ENCODE assay signal across 1 cellular context in the genomic region with DNA sequence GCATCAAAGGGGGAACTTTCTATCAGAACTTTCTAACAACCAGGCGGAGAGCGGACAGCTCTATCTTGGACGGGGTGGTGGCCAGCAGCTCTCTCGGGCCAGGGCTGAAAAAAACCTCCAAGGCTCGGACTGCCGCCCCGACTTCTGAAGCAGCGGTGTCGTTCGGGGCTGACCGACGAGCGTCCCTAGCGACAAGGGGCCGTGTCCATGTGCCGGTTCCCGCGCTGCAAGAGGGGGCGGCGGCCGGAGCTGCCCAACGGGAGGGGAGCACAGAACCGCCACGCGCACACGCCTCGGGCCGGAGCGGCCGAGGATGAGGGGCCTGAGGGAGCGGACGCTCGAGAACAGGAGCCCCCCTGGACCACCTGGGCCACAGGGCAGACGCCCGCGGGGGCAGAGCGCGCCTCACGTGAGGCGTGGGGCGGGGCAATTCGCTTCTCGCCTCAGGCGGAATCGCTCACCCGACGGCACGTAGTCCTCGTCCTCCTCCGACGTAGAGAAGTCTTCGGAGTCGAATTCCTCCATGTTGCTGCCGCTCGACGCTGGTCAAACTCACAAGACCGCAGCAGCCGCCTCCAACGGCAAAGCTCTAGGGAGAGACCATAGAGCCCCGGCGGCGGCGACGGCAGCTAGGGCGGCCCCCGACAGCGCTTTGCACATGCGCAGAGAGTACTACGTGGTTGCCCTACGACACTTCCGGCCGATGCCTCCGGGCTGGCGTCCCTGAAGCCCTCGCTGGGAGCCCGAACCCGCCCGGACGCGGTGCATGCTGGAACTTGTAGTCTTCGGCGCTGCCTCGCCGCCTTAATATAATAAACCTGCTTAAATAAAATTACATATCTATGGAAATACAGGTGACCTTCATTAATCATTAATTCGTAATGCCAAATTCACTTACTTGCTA.
TF ChIP-seq lines count a peak whose summit lies in the region.

A gene (minus strand): TSS at position 676 of the 904 bp plus-strand sequence. CDS start 151 bp downstream, at position 525.

TF ChIP-seq in GM12878, 131 proteins besides CTCF, POLR2A, EP300 and RAD21 (continued from another document and continues in another):
- TF ChIP-seq, protein P1, sequence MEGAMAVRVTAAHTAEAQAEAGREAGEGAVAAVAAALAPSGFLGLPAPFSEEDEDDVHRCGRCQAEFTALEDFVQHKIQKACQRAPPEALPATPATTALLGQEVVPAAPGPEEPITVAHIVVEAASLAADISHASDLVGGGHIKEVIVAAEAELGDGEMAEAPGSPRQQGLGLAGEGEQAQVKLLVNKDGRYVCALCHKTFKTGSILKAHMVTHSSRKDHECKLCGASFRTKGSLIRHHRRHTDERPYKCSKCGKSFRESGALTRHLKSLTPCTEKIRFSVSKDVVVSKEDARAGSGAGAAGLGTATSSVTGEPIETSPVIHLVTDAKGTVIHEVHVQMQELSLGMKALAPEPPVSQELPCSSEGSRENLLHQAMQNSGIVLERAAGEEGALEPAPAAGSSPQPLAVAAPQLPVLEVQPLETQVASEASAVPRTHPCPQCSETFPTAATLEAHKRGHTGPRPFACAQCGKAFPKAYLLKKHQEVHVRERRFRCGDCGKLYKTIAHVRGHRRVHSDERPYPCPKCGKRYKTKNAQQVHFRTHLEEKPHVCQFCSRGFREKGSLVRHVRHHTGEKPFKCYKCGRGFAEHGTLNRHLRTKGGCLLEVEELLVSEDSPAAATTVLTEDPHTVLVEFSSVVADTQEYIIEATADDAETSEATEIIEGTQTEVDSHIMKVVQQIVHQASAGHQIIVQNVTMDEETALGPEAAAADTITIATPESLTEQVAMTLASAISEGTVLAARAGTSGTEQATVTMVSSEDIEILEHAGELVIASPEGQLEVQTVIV (IDR thresholded peaks at IDR 0.05; ENCODE audit: borderline replicate concordance, partially characterized antibody) = peak; percentile 22
- TF ChIP-seq ZNF622 (IDR thresholded peaks at IDR 0.05) (no peak), YBX1 (IDR thresholded peaks at IDR 0.05) (no peak), IKZF1 (conservative IDR thresholded peaks at IDR 0.05) (peak; percentile 100), MYB (IDR thresholded peaks at IDR 0.05; ENCODE audit: borderline replicate concordance, low read depth, low read length) (no peak), EGR1 (IDR thresholded peaks at IDR 0.05; ENCODE audit: borderline replicate concordance in 1 of 2, low read depth in 2 of 2, low read length in 2 of 2) (peak in 1 of 2 experiments; percentile 15; a peak in 1 of 3 replicates), HDGF (IDR thresholded peaks at IDR 0.05) (no peak), HDAC6 (IDR thresholded peaks at IDR 0.05; ENCODE audit: unreplicated experiment) (no peak), STAT1 (conservative IDR thresholded peaks at IDR 0.05) (no peak; the same call in 1 of the 2 replicates), ZNF24 (IDR thresholded peaks at IDR 0.05) (no peak), SMARCA5 (IDR thresholded peaks at IDR 0.05) (peak; percentile 70; the same call in 1 of the 2 replicates), WRNIP1 (IDR thresholded peaks at IDR 0.05; ENCODE audit: borderline replicate concordance, low read depth, low read length) (no peak), TBL1XR1 (IDR thresholded peaks at IDR 0.05; ENCODE audit: low read depth, low read length) (peak; percentile 12; the same call in 1 of the 2 replicates), SIX5 (IDR thresholded peaks at IDR 0.05; ENCODE audit: low read depth, low read length, severe bottlenecking) (peak; percentile 79), NRF1 (conservative IDR thresholded peaks at IDR 0.05; ENCODE audit: low read depth, low read length) (peak; percentile 57; the same call in 1 of the 2 replicates), CREM (IDR thresholded peaks at IDR 0.05; ENCODE audit: low read depth) (peak; percentile 85; the same call in 1 of the 2 replicates), SRF (IDR thresholded peaks at IDR 0.05; ENCODE audit: low read depth in 2 of 2, low read length in 2 of 2) (no peak), POLR2AphosphoS2 (IDR thresholded peaks at IDR 0.05; ENCODE audit: low read depth, low read length) (peak; percentile 48; the same call in 1 of the 2 replicates), MTA2 (IDR thresholded peaks at IDR 0.05; ENCODE audit: low read depth) (no peak), NFIC (IDR thresholded peaks at IDR 0.05; ENCODE audit: low read depth, low read length) (no peak), POLR2AphosphoS5 (IDR thresholded peaks at IDR 0.05; ENCODE audit: low read length) (no peak; the same call in 1 of the 2 replicates), BCL11A (IDR thresholded peaks at IDR 0.05; ENCODE audit: low read depth, low read length) (no peak), CBFB (IDR thresholded peaks at IDR 0.05; ENCODE audit: low read depth) (no peak; the same call in 1 of the 2 replicates), YY1 (IDR thresholded peaks at IDR 0.05; ENCODE audit: low read depth, low read length) (peak; percentile 53), NR2F1 (conservative IDR thresholded peaks at IDR 0.05) (0 out of 2 replicates have a peak, but pooled peaks have one; percentile 49)
- TF ChIP-seq, protein P2, sequence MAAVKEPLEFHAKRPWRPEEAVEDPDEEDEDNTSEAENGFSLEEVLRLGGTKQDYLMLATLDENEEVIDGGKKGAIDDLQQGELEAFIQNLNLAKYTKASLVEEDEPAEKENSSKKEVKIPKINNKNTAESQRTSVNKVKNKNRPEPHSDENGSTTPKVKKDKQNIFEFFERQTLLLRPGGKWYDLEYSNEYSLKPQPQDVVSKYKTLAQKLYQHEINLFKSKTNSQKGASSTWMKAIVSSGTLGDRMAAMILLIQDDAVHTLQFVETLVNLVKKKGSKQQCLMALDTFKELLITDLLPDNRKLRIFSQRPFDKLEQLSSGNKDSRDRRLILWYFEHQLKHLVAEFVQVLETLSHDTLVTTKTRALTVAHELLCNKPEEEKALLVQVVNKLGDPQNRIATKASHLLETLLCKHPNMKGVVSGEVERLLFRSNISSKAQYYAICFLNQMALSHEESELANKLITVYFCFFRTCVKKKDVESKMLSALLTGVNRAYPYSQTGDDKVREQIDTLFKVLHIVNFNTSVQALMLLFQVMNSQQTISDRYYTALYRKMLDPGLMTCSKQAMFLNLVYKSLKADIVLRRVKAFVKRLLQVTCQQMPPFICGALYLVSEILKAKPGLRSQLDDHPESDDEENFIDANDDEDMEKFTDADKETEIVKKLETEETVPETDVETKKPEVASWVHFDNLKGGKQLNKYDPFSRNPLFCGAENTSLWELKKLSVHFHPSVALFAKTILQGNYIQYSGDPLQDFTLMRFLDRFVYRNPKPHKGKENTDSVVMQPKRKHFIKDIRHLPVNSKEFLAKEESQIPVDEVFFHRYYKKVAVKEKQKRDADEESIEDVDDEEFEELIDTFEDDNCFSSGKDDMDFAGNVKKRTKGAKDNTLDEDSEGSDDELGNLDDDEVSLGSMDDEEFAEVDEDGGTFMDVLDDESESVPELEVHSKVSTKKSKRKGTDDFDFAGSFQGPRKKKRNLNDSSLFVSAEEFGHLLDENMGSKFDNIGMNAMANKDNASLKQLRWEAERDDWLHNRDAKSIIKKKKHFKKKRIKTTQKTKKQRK (IDR thresholded peaks at IDR 0.05; ENCODE audit: low read depth, low read length) = no peak
- TF ChIP-seq, protein P3, sequence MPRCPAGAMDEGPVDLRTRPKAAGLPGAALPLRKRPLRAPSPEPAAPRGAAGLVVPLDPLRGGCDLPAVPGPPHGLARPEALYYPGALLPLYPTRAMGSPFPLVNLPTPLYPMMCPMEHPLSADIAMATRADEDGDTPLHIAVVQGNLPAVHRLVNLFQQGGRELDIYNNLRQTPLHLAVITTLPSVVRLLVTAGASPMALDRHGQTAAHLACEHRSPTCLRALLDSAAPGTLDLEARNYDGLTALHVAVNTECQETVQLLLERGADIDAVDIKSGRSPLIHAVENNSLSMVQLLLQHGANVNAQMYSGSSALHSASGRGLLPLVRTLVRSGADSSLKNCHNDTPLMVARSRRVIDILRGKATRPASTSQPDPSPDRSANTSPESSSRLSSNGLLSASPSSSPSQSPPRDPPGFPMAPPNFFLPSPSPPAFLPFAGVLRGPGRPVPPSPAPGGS (IDR thresholded peaks at IDR 0.05; ENCODE audit: borderline replicate concordance, insufficient read depth, low read depth, low read length, poor library complexity, severe bottlenecking) = no peak
- TF ChIP-seq, protein P4, sequence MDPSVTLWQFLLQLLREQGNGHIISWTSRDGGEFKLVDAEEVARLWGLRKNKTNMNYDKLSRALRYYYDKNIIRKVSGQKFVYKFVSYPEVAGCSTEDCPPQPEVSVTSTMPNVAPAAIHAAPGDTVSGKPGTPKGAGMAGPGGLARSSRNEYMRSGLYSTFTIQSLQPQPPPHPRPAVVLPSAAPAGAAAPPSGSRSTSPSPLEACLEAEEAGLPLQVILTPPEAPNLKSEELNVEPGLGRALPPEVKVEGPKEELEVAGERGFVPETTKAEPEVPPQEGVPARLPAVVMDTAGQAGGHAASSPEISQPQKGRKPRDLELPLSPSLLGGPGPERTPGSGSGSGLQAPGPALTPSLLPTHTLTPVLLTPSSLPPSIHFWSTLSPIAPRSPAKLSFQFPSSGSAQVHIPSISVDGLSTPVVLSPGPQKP (IDR thresholded peaks at IDR 0.05; ENCODE audit: low read depth, low read length) = peak; percentile 65
- TF ChIP-seq, protein P5, sequence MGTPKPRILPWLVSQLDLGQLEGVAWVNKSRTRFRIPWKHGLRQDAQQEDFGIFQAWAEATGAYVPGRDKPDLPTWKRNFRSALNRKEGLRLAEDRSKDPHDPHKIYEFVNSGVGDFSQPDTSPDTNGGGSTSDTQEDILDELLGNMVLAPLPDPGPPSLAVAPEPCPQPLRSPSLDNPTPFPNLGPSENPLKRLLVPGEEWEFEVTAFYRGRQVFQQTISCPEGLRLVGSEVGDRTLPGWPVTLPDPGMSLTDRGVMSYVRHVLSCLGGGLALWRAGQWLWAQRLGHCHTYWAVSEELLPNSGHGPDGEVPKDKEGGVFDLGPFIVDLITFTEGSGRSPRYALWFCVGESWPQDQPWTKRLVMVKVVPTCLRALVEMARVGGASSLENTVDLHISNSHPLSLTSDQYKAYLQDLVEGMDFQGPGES (IDR thresholded peaks at IDR 0.05) = no peak; the same call in 1 of the 2 replicates
- TF ChIP-seq, protein P6, sequence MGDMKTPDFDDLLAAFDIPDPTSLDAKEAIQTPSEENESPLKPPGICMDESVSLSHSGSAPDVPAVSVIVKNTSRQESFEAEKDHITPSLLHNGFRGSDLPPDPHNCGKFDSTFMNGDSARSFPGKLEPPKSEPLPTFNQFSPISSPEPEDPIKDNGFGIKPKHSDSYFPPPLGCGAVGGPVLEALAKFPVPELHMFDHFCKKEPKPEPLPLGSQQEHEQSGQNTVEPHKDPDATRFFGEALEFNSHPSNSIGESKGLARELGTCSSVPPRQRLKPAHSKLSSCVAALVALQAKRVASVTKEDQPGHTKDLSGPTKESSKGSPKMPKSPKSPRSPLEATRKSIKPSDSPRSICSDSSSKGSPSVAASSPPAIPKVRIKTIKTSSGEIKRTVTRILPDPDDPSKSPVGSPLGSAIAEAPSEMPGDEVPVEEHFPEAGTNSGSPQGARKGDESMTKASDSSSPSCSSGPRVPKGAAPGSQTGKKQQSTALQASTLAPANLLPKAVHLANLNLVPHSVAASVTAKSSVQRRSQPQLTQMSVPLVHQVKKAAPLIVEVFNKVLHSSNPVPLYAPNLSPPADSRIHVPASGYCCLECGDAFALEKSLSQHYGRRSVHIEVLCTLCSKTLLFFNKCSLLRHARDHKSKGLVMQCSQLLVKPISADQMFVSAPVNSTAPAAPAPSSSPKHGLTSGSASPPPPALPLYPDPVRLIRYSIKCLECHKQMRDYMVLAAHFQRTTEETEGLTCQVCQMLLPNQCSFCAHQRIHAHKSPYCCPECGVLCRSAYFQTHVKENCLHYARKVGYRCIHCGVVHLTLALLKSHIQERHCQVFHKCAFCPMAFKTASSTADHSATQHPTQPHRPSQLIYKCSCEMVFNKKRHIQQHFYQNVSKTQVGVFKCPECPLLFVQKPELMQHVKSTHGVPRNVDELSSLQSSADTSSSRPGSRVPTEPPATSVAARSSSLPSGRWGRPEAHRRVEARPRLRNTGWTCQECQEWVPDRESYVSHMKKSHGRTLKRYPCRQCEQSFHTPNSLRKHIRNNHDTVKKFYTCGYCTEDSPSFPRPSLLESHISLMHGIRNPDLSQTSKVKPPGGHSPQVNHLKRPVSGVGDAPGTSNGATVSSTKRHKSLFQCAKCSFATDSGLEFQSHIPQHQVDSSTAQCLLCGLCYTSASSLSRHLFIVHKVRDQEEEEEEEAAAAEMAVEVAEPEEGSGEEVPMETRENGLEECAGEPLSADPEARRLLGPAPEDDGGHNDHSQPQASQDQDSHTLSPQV (IDR thresholded peaks at IDR 0.05) = no peak
- TF ChIP-seq, protein P7, sequence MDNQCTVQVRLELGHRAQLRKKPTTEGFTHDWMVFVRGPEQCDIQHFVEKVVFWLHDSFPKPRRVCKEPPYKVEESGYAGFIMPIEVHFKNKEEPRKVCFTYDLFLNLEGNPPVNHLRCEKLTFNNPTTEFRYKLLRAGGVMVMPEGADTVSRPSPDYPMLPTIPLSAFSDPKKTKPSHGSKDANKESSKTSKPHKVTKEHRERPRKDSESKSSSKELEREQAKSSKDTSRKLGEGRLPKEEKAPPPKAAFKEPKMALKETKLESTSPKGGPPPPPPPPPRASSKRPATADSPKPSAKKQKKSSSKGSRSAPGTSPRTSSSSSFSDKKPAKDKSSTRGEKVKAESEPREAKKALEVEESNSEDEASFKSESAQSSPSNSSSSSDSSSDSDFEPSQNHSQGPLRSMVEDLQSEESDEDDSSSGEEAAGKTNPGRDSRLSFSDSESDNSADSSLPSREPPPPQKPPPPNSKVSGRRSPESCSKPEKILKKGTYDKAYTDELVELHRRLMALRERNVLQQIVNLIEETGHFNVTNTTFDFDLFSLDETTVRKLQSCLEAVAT (IDR thresholded peaks at IDR 0.05) = no peak
- TF ChIP-seq, protein P8, sequence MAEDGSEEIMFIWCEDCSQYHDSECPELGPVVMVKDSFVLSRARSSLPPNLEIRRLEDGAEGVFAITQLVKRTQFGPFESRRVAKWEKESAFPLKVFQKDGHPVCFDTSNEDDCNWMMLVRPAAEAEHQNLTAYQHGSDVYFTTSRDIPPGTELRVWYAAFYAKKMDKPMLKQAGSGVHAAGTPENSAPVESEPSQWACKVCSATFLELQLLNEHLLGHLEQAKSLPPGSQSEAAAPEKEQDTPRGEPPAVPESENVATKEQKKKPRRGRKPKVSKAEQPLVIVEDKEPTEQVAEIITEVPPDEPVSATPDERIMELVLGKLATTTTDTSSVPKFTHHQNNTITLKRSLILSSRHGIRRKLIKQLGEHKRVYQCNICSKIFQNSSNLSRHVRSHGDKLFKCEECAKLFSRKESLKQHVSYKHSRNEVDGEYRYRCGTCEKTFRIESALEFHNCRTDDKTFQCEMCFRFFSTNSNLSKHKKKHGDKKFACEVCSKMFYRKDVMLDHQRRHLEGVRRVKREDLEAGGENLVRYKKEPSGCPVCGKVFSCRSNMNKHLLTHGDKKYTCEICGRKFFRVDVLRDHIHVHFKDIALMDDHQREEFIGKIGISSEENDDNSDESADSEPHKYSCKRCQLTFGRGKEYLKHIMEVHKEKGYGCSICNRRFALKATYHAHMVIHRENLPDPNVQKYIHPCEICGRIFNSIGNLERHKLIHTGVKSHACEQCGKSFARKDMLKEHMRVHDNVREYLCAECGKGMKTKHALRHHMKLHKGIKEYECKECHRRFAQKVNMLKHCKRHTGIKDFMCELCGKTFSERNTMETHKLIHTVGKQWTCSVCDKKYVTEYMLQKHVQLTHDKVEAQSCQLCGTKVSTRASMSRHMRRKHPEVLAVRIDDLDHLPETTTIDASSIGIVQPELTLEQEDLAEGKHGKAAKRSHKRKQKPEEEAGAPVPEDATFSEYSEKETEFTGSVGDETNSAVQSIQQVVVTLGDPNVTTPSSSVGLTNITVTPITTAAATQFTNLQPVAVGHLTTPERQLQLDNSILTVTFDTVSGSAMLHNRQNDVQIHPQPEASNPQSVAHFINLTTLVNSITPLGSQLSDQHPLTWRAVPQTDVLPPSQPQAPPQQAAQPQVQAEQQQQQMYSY (CRISPR knock-in tag; IDR thresholded peaks at IDR 0.05) = no peak
